ENCODE assay signal across 13 cellular contexts in genomic region chr15:34853001-34853758, GRCh38. TPM values are rescaled to one million over a fixed set of nuclear protein-coding genes. Genes with fewer than 3 reads are reported as not detected.
DNase-seq lines count a peak whose midpoint lies in the region; ATAC-seq, FAIRE-seq and TF ChIP-seq lines count a peak whose summit lies in the region.
"Had no signal": no experiment of that assay in that cellular context is flagged by ENCODE, and none has a peak within 500 bp of the region (broad histone marks: within the 10 kb centered on the region; RNA-seq: fewer than 3 reads in every experiment).

No MANE protein-coding gene starts in this region.

- POLR2A ChIA-PET in IMR-90 (lab: Charles Lee; ENCODE audit: unreplicated experiment) = no interaction called here
- POLR2A ChIA-PET in H1 (lab: Charles Lee; ENCODE audit: partially characterized antibody) = interaction anchor here (0.7 to 1.5 kb wide), 3 partner anchors 13 to 255 kb away, joined by 3 to 5 read pairs (median 3); no protein-coding TSS in a partner anchor

- ATAC-seq in IMR-90 (ENCODE audit: low read depth) = peak; percentile 76
- ATAC-seq in right lobe of liver = peak; percentile 73 to 84 (median 78)
- no peak for ATAC-seq in GM19452 (IDR thresholded peaks at IDR 0.05; ENCODE audit: unreplicated experiment)
- ATAC-seq: activated CD8-positive, alpha-beta T cell treated with anti-CD3 and anti-CD28 coated beads for 36 hours; psoas muscle had no signal

- FAIRE-seq in H1 (lab: Jason Lieb, UNC) (no peak), RCC 7860 (lab: Jason Lieb, UNC) (no peak)

- H3K9me1 ChIP-seq in IMR-90 (ENCODE audit: insufficient read depth, low read length) = 0 out of 2 replicates have a peak, but pooled peaks cover 3% of the 10 kb centered on the region

- H2AK9ac ChIP-seq in IMR-90 (replicated peaks; ENCODE audit: low read depth, low read length, poor library complexity) = no peak overlapping the region

- dilution Hi-C loops in IMR-90 (cut with HindIII; ENCODE audit: low sequenced_read_pairs, unreplicated experiment) = no loop called here

- H2AK5ac ChIP-seq in IMR-90 (ENCODE audit: low read depth, low read length) (no peak overlapping the region), H1 (ENCODE audit: low read depth, low read length) (no peak overlapping the region)

- no peak for TF ChIP-seq RAD21 in IMR-90 (IDR thresholded peaks at IDR 0.05; ENCODE audit: low read length)
- peak; percentile 26 to 49; a peak in 2 of 4 replicates for TF ChIP-seq RAD21 in H1 (IDR thresholded peaks at IDR 0.05 in 1 of 2, conservative IDR thresholded peaks at IDR 0.05 in 1 of 2; ENCODE audit: low read depth in 2 of 2, low read length in 2 of 2)

- H2BK20ac ChIP-seq in IMR-90 (ENCODE audit: low read depth, low read length) (no peak overlapping the region; the same call in 1 of the 2 replicates), H1 (ENCODE audit: low read length) (no peak overlapping the region)

- H4K5ac ChIP-seq in IMR-90 (ENCODE audit: low read depth, low read length) = no peak overlapping the region
- no peak overlapping the region for H4K5ac ChIP-seq in H1 (ENCODE audit: insufficient read length, low read depth, low read length)

- no peak overlapping the region for H3K9ac ChIP-seq in IMR-90 (ENCODE audit: low read depth, low read length)
- no peak overlapping the region for H3K9ac ChIP-seq in H1 (replicated peaks in 1 of 4; ENCODE audit: extremely low read depth in 1 of 4, low read depth in 3 of 4, low read length in 3 of 4)

- DNase-seq in BE2C (no peak), IMR-90 (peak; percentile 58), H1 (ENCODE audit: low read depth in 1 of 2, low spot score in 2 of 2) (no peak), right lobe of liver (no peak), RCC 7860 (ENCODE audit: low spot score) (no peak), amniotic stem cell (lab: John Stamatoyannopoulos, UW) (no peak), GDM1 (lab: John Stamatoyannopoulos, UW) (no peak)
- DNase-seq: activated CD8-positive, alpha-beta T cell treated with anti-CD3 and anti-CD28 coated beads for 36 hours; CD8-positive, alpha-beta memory T cell; left cardiac atrium; psoas muscle had no signal

- TSS peak; percentile 18 for BruUV-seq in IMR-90 (replicated peaks; lab: Mats Ljungman, UMichigan)

- TF ChIP-seq CTCF in BE2C (IDR thresholded peaks at IDR 0.05; ENCODE audit: low read depth, low read length) = peak; percentile 34
- no peak for TF ChIP-seq CTCF in IMR-90 (conservative IDR thresholded peaks at IDR 0.05; ENCODE audit: low read depth, low read length)
- peak in 2 of 3 experiments; percentile 24 to 50; a peak in 2 of 4 replicates for TF ChIP-seq CTCF in H1 (IDR thresholded peaks at IDR 0.05; ENCODE audit: control extremely low read depth in 1 of 3, insufficient read depth in 1 of 3, low read depth in 1 of 3, low read length in 3 of 3)
- no peak for TF ChIP-seq CTCF in right lobe of liver (IDR thresholded peaks at IDR 0.05)

- H3K27ac ChIP-seq in IMR-90 (ENCODE audit: insufficient read depth, low read length) = peak overlapping the region; percentile 37; the same call in 1 of the 2 replicates
- no peak overlapping the region for H3K27ac ChIP-seq in H1 (ENCODE audit: low read depth, low read length)
- H3K27ac ChIP-seq in right lobe of liver = no peak overlapping the region
- H3K27ac ChIP-seq: esophagus muscularis mucosa, psoas muscle had no signal

- H2BK12ac ChIP-seq in H1 (ENCODE audit: low read depth, low read length) = no peak overlapping the region

- no peak overlapping the region for H2AFZ ChIP-seq in IMR-90 (replicated peaks; ENCODE audit: low read length, poor library complexity)
- H2AFZ ChIP-seq in H1 (ENCODE audit: low read length) = no peak overlapping the region

- intact Hi-C loops in IMR-90 (cut with micrococcal nuclease) (no loop called here), right lobe of liver (cut with DNase I) (no loop called here)

- H3K36me3 ChIP-seq in BE2C (peaks cover 33% of the 10 kb centered on the region), IMR-90 (ENCODE audit: control insufficient read depth, insufficient read depth, low read length) (peaks cover 5% of the 10 kb centered on the region), H1 (ENCODE audit: control insufficient read depth in 2 of 4, insufficient read depth in 4 of 4, low read length in 3 of 4) (peaks cover 0 to 12% (median 5%) of the 10 kb centered on the region in 4 experiments; a peak in 4 of 8 replicates), right lobe of liver (peaks cover 0 to 11% (median 0%) of the 10 kb centered on the region in 4 donors)

- no peak overlapping the region for H4K8ac ChIP-seq in IMR-90 (ENCODE audit: low read depth in 2 of 2, low read length in 2 of 2)
- no peak overlapping the region for H4K8ac ChIP-seq in H1 (ENCODE audit: extremely low read depth, insufficient read depth, low read length)

- H3K79me1 ChIP-seq in IMR-90 (ENCODE audit: low read depth in 1 of 2, low read length in 2 of 2) = 0 out of 4 replicates have a peak, but pooled peaks cover 0 to 3% of the 10 kb centered on the region in 2 experiments
- no peaks in the 10 kb centered on the region for H3K79me1 ChIP-seq in H1 (ENCODE audit: low read depth, low read length)

- H3K79me2 ChIP-seq in H1 (ENCODE audit: control insufficient read depth in 1 of 2, insufficient read depth in 2 of 2, low read length in 2 of 2) = no peaks in the 10 kb centered on the region

- TF ChIP-seq POLR2A in IMR-90 (IDR thresholded peaks at IDR 0.05; ENCODE audit: low read depth, low read length) = no peak
- no peak for TF ChIP-seq POLR2A in H1 (IDR thresholded peaks at IDR 0.05; ENCODE audit: control extremely low read depth in 1 of 2, low read depth in 2 of 2, low read length in 2 of 2)
- no peak for TF ChIP-seq POLR2A in right lobe of liver (IDR thresholded peaks at IDR 0.05)

- no peak overlapping the region for H3K4me3 ChIP-seq in BE2C (ENCODE audit: low read depth, low read length)
- no peak overlapping the region for H3K4me3 ChIP-seq in IMR-90 (ENCODE audit: insufficient read depth, low read depth, low read length)
- no peak overlapping the region for H3K4me3 ChIP-seq in H1 (ENCODE audit: extremely low read depth in 1 of 4, insufficient read depth in 2 of 4, low read depth in 3 of 4, low read length in 4 of 4)
- no peak overlapping the region for H3K4me3 ChIP-seq in right lobe of liver
- H3K4me3 ChIP-seq: esophagus muscularis mucosa, psoas muscle had no signal

- H3K9me3 ChIP-seq in BE2C (no peaks in the 10 kb centered on the region; the same call in 1 of the 2 replicates), IMR-90 (ENCODE audit: control insufficient read depth, insufficient read depth, low read length) (no peaks in the 10 kb centered on the region), H1 (ENCODE audit: insufficient read depth in 2 of 2, low read depth in 1 of 2, low read length in 1 of 2) (no peaks in the 10 kb centered on the region), right lobe of liver (no peaks in the 10 kb centered on the region)
- H3K9me3 ChIP-seq: esophagus muscularis mucosa, psoas muscle had no signal

- H4K91ac ChIP-seq in IMR-90 (ENCODE audit: insufficient read depth, low read depth, low read length) = no peak overlapping the region
- H4K91ac ChIP-seq in H1 (replicated peaks; ENCODE audit: insufficient read length, low read length) = no peak overlapping the region

- WGBS in IMR-90 (ENCODE audit: extremely low coverage in 2 of 2, insufficient read length in 1 of 2), 2 experiments = no CpG with 5 or more reads among the region's 2 CpGs
- WGBS in H1 (ENCODE audit: extremely low coverage in 1 of 2, insufficient coverage in 1 of 2, insufficient read length in 1 of 2, insufficient replicate concordance in 2 of 2, low coverage in 1 of 2, low lambda C conversion rate in 2 of 2, missing lambda C conversion rate in 1 of 2), 2 experiments = 92% methylated on average over 2 of the region's 2 CpGs; no CpG with 5 or more reads in 1 of the 2 experiments
- WGBS in right lobe of liver (ENCODE audit: insufficient coverage, low coverage, low lambda C conversion rate, missing lambda C conversion rate) = 31% methylated on average over 2 of the region's 2 CpGs

- in situ Hi-C loops in IMR-90 (cut with MboI; ENCODE audit: low sequenced_read_pairs) = no loop called here

- H3K27me3 ChIP-seq in BE2C (no peaks in the 10 kb centered on the region), IMR-90 (ENCODE audit: control insufficient read depth, insufficient read depth, low read length) (no peaks in the 10 kb centered on the region), H1 (replicated peaks in 1 of 4; ENCODE audit: control insufficient read depth in 3 of 4, extremely low read depth in 1 of 4, insufficient read depth in 3 of 4, low read length in 3 of 4) (no peaks in the 10 kb centered on the region), right lobe of liver (no peaks in the 10 kb centered on the region)
- H3K27me3 ChIP-seq: esophagus muscularis mucosa had no signal

- no peak overlapping the region for H3K4ac ChIP-seq in IMR-90 (ENCODE audit: low read depth, low read length)
- no peak overlapping the region for H3K4ac ChIP-seq in H1 (replicated peaks; ENCODE audit: insufficient read length, low read depth, low read length)

- no peak overlapping the region for H3K14ac ChIP-seq in IMR-90 (replicated peaks; ENCODE audit: low read depth, low read length)
- H3K14ac ChIP-seq in H1 (ENCODE audit: insufficient read length) = no peak overlapping the region

- H2BK15ac ChIP-seq in IMR-90 (ENCODE audit: low read depth, low read length) = no peak overlapping the region
- no peak overlapping the region for H2BK15ac ChIP-seq in H1 (ENCODE audit: low read length)

- H4K20me1 ChIP-seq in IMR-90 (ENCODE audit: insufficient read depth, low read length) (no peaks in the 10 kb centered on the region), H1 (replicated peaks in 1 of 2; ENCODE audit: control insufficient read depth in 1 of 2, insufficient read depth in 2 of 2, low read length in 2 of 2) (no peaks in the 10 kb centered on the region)

- peak overlapping the region; percentile 68; the same call in 1 of the 2 replicates for H3K4me2 ChIP-seq in IMR-90 (ENCODE audit: low read depth, low read length)
- no peak overlapping the region for H3K4me2 ChIP-seq in H1 (ENCODE audit: insufficient read depth in 1 of 2, low read depth in 2 of 2, low read length in 2 of 2)

- CTCF ChIA-PET in IMR-90 (lab: Yijun Ruan, JAX) (interaction anchor here (0.6 to 1.4 kb wide), 4 partner anchors 8 to 64 kb away, joined by 3 to 7 read pairs (median 4); no protein-coding TSS in a partner anchor), H1 (lab: Charles Lee; ENCODE audit: partially characterized antibody) (interaction anchor here (1.0 to 1.8 kb wide), 11 partner anchors 9 to 145 kb away, joined by 3 to 7 read pairs (median 3); no protein-coding TSS in a partner anchor)

- H2BK120ac ChIP-seq in IMR-90 (ENCODE audit: low read depth, low read length) (no peak overlapping the region), H1 (replicated peaks; ENCODE audit: low read depth, low read length) (no peak overlapping the region)

- no peak for TF ChIP-seq EP300 in H1 (IDR thresholded peaks at IDR 0.05; ENCODE audit: borderline replicate concordance in 1 of 2, low read depth in 2 of 2, low read length in 2 of 2)

- H3K4me1 ChIP-seq in BE2C = peaks cover 40% of the 10 kb centered on the region
- H3K4me1 ChIP-seq in IMR-90 (ENCODE audit: control insufficient read depth, insufficient read depth, low read length) = peaks cover 3% of the 10 kb centered on the region
- H3K4me1 ChIP-seq in H1 (replicated peaks in 1 of 4; ENCODE audit: control insufficient read depth in 3 of 4, insufficient read depth in 4 of 4, low read length in 3 of 4) = no peaks in the 10 kb centered on the region
- H3K4me1 ChIP-seq in right lobe of liver = peaks cover 0 to 14% (median 6%) of the 10 kb centered on the region in 4 donors

- H3K18ac ChIP-seq in IMR-90 (ENCODE audit: low read depth, low read length) (no peak overlapping the region), H1 (ENCODE audit: extremely low read depth, low read length) (no peak overlapping the region)

- H3K23ac ChIP-seq in IMR-90 (ENCODE audit: low read depth, low read length) (no peak overlapping the region), H1 (ENCODE audit: insufficient read length) (no peak overlapping the region)

- H3K56ac ChIP-seq in IMR-90 (ENCODE audit: extremely low read depth, insufficient read depth, low read length) (no peak overlapping the region), H1 (replicated peaks; ENCODE audit: insufficient read length, low read depth, low read length) (no peak overlapping the region)

- no peaks in the 10 kb centered on the region for H3K23me2 ChIP-seq in H1 (ENCODE audit: low read depth, low read length)

- H2BK5ac ChIP-seq in IMR-90 (ENCODE audit: low read depth, low read length, poor library complexity, severe bottlenecking) = no peak overlapping the region
- H2BK5ac ChIP-seq in H1 (ENCODE audit: low read depth, low read length) = no peak overlapping the region

RNA-seq across cellular contexts. Expression of gene ACTC1, which starts 57.8 kb away (rescaled TPM):
- polyA plus RNA-seq in BE2C (2012; ENCODE audit: insufficient read depth, insufficient read length, low read depth) = 3.1 TPM
- total RNA-seq in IMR-90 (2012; rRNA removed) = 0.83 and 1.1 TPM in 2 replicates
- polyA plus RNA-seq in IMR-90 (2012; rRNA removed) = 1.9 and 2.8 TPM in 2 replicates
- 0.63 and 1.7 TPM in 2 replicates for polyA plus RNA-seq in IMR-90 (2012; cell fraction: cytosol; rRNA removed)
- 1.2 TPM in 2 replicates for polyA plus RNA-seq in IMR-90 (2012; cell fraction: nucleus; rRNA removed; ENCODE audit: low replicate concordance)
- total RNA-seq in H1 (2021; fragmentation: NEBNext Ultra II Directional; extraction: Animal tissue kit (Norgen Biotek cat#: 25700)) = 86.2 and 90.0 TPM in 2 replicates
- polyA plus RNA-seq in H1 (2011; rRNA removed) = 33.0 and 37.6 TPM in 2 replicates
- 23.8 TPM for polyA plus RNA-seq in H1 (2011; cell fraction: cytosol; rRNA removed)
- polyA plus RNA-seq in H1 (2011; cell fraction: nucleus; rRNA removed) = 25.5 TPM
- 47.2 to 73.4 TPM (median 59.6 TPM) in 4 replicates for polyA plus RNA-seq in H1 (2012, experiment 1 of 2)
- 71.8 TPM for polyA plus RNA-seq in H1 (2012, experiment 2 of 2)
- 14.5 TPM for polyA plus RNA-seq in H1 (2013, experiment 1 of 2)
- polyA plus RNA-seq in H1 (2013, experiment 2 of 2) = 15.4 TPM
- 44.1 and 45.6 TPM in 2 replicates for polyA minus RNA-seq in H1 (2011; rRNA and poly(A)+ RNA removed)
- 16.4 TPM for polyA minus RNA-seq in H1 (2011; cell fraction: cytosol; rRNA and poly(A)+ RNA removed)
- polyA minus RNA-seq in H1 (2011; cell fraction: nucleus; rRNA and poly(A)+ RNA removed) = 20.7 TPM
- 1 to 10 TPM in 1 of 6 experiments, under 1 TPM in 2, not detected in 3; 0.29 to 1.4 (median 0.93) TPM for total RNA-seq in right lobe of liver
- total RNA-seq: activated CD8-positive, alpha-beta T cell treated with anti-CD3 and anti-CD28 coated beads for 36 hours; CD8-positive, alpha-beta memory T cell had no signal
- polyA plus RNA-seq: CD8-positive, alpha-beta memory T cell had no signal

Comparison
In these comparisons a context has a peak if more than half of its experiments do, and no peak if none do; other contexts are left out.
1. CTCF ChIP-seq: peak in BE2C (single experiment) and H1 (2 of 3); none in IMR-90 (single experiment) and right lobe of liver (0 of 4).
2. RNA of gene ACTC1, which starts 57.8 kb away (total RNA-seq): 86.2 to 90.0 TPM in H1; 0.83 to 1.1 TPM in IMR-90 and 0.29 to 1.4 TPM in right lobe of liver; every median in the first group is over 10 times any median in the second.